In the genomic region with DNA sequence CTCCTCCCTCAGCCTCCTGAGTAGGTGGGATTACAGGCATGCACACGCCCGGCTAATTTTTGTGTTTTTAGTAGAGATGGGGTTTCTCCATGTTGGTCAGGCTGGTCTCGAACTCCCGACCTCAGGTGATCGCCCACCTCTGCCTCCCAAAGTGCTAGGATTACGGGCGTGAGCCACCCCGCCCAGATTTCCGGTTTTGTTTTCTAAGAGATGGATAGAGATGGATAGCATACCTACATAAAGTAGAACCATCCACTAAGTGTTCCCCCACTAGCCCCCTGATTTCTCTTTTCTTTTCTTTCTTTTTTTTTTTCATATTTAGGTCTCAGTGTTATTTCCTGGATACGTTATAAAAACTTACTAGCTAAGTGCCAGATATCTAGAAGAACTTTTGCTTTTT, we compare ENCODE assay signal across 8 cellular contexts. TPM values are rescaled to one million over a fixed set of nuclear protein-coding genes. Genes with fewer than 3 reads are reported as not detected.
DNase-seq lines count a peak whose midpoint lies in the region; ATAC-seq lines count a peak whose summit lies in the region.
"Had no signal": no experiment of that assay in that cellular context is flagged by ENCODE, and none has a peak within 500 bp of the region (broad histone marks: within the 10 kb centered on the region; RNA-seq: fewer than 3 reads in every experiment).

No MANE protein-coding gene starts in this region.

- H3K36me3 Mint-ChIP-seq in activated CD8-positive, alpha-beta T cell treated with anti-CD3 and anti-CD28 coated beads, Interleukin-2, amount 10 ng/mL, durations not matched to agents 7 days and 5 days (ENCODE audit: low read depth) = peaks cover 21% of the 10 kb centered on the region

- DNase-seq in activated CD8-positive, alpha-beta T cell treated with anti-CD3 and anti-CD28 coated beads, Interleukin-2, amount 10 ng/mL, durations not matched to agents 7 days and 5 days = no peak
- DNase-seq in islet precursor cell (peak; percentile 18), MV-4-11 (lab: John Stamatoyannopoulos, UW) (no peak)
- DNase-seq: NCI-H2081 had no signal

- H3K27ac Mint-ChIP-seq in activated CD8-positive, alpha-beta T cell treated with anti-CD3 and anti-CD28 coated beads, Interleukin-2, amount 10 ng/mL, durations not matched to agents 7 days and 5 days = peak overlapping the region; percentile 100

- H3K4me3 ChIP-seq in HUES6 (ENCODE audit: low read depth, low read length) (peak overlapping the region; percentile 83), stomach smooth muscle (ENCODE audit: low read length in 2 of 2) (peak overlapping the region; percentile 90 to 98)

- POLR2A ChIA-PET in activated CD8-positive, alpha-beta T cell treated with anti-CD3 and anti-CD28 coated beads, Interleukin-2, amount 10 ng/mL, durations not matched to agents 7 days and 5 days (lab: Charles Lee) = interaction anchor here (0.9 to 2.8 kb wide), 5 partner anchors 11 to 284 kb away, joined by 4 to 37 read pairs (median 14); no protein-coding TSS in a partner anchor

- ATAC-seq in activated CD8-positive, alpha-beta T cell treated with anti-CD3 and anti-CD28 coated beads, Interleukin-2, amount 10 ng/mL, durations not matched to agents 7 days and 5 days = no peak
- ATAC-seq in GM21381 (IDR thresholded peaks at IDR 0.05; ENCODE audit: unreplicated experiment) (no peak), GM19324 (IDR thresholded peaks at IDR 0.05; ENCODE audit: low FRiP score, unreplicated experiment) (no peak)

- H3K27me3 ChIP-seq in HUES6 (ENCODE audit: control insufficient read depth, insufficient read depth, low read length) (no peaks in the 10 kb centered on the region), stomach smooth muscle (ENCODE audit: control insufficient read depth in 1 of 2, insufficient read depth in 2 of 2, low read length in 2 of 2) (no peaks in the 10 kb centered on the region)

- H3K4me3 Mint-ChIP-seq in activated CD8-positive, alpha-beta T cell treated with anti-CD3 and anti-CD28 coated beads, Interleukin-2, amount 10 ng/mL, durations not matched to agents 7 days and 5 days = peak overlapping the region; percentile 97

- H3K36me3 ChIP-seq in HUES6 (ENCODE audit: control insufficient read depth, insufficient read depth, low read length) = 0 out of 2 replicates have a peak, but pooled peaks cover 4% of the 10 kb centered on the region
- no peaks in the 10 kb centered on the region for H3K36me3 ChIP-seq in stomach smooth muscle (ENCODE audit: control insufficient read depth in 2 of 2, insufficient read depth in 2 of 2, low read length in 2 of 2)

- H3K9ac ChIP-seq in HUES6 (ENCODE audit: low read length) = no peak overlapping the region
- H3K9ac ChIP-seq in stomach smooth muscle (ENCODE audit: low read length in 2 of 2) = peak overlapping the region; percentile 51 to 95

- CTCF ChIA-PET in activated CD8-positive, alpha-beta T cell treated with anti-CD3 and anti-CD28 coated beads, Interleukin-2, amount 10 ng/mL, durations not matched to agents 7 days and 5 days (lab: Charles Lee) = interaction anchor here (0.9 to 6.0 kb wide), 8 partner anchors 12 to 307 kb away, joined by 3 to 51 read pairs (median 4); no protein-coding TSS in a partner anchor

- H3K9me3 ChIP-seq in HUES6 (ENCODE audit: control insufficient read depth, insufficient read depth, low read depth, low read length) (no peaks in the 10 kb centered on the region), stomach smooth muscle (ENCODE audit: control insufficient read depth in 2 of 2, low read length in 2 of 2) (no peaks in the 10 kb centered on the region)

- no peaks in the 10 kb centered on the region for H3K9me3 Mint-ChIP-seq in activated CD8-positive, alpha-beta T cell treated with anti-CD3 and anti-CD28 coated beads, Interleukin-2, amount 10 ng/mL, durations not matched to agents 7 days and 5 days (ENCODE audit: insufficient read depth)

- H3K27ac ChIP-seq in HUES6 (ENCODE audit: low read depth, low read length) (no peak overlapping the region), stomach smooth muscle (ENCODE audit: low read length) (peak overlapping the region; percentile 100)

- peaks cover 41% of the 10 kb centered on the region for H3K4me1 Mint-ChIP-seq in activated CD8-positive, alpha-beta T cell treated with anti-CD3 and anti-CD28 coated beads, Interleukin-2, amount 10 ng/mL, durations not matched to agents 7 days and 5 days (ENCODE audit: low read depth)

- no peaks in the 10 kb centered on the region for H3K27me3 Mint-ChIP-seq in activated CD8-positive, alpha-beta T cell treated with anti-CD3 and anti-CD28 coated beads, Interleukin-2, amount 10 ng/mL, durations not matched to agents 7 days and 5 days (ENCODE audit: low read depth)

- H3K4me1 ChIP-seq in HUES6 (ENCODE audit: control insufficient read depth, insufficient read depth, low read length) (peaks cover 9% of the 10 kb centered on the region), stomach smooth muscle (ENCODE audit: control insufficient read depth, insufficient read depth, low read length) (peaks cover 22% of the 10 kb centered on the region)

RNA-seq across cellular contexts. Expression of gene WSB1, which starts 2.0 kb away (rescaled TPM):
- 100 to 1,000 TPM; 118 to 121 TPM for total RNA-seq in activated CD8-positive, alpha-beta T cell treated with anti-CD3 and anti-CD28 coated beads, Interleukin-2, amount 10 ng/mL, durations not matched to agents 7 days and 5 days
